ENCODE assay signal across 21 cellular contexts in genomic region chr11:88656960-88657738, GRCh38.
DNase-seq lines count a peak whose midpoint lies in the region; ATAC-seq and TF ChIP-seq lines count a peak whose summit lies in the region.
"Had no signal": no experiment of that assay in that cellular context is flagged by ENCODE, and none has a peak within 500 bp of the region (broad histone marks: within the 10 kb centered on the region; RNA-seq: fewer than 3 reads in every experiment).

No MANE protein-coding gene starts in this region.

- H3K4me3 Mint-ChIP-seq in CD4-positive, alpha-beta T cell, result peak overlapping the region; percentile 64
- H3K4me3 Mint-ChIP-seq in T-cell, result peak overlapping the region; percentile 39 to 49 (median 44)
- H3K4me3 Mint-ChIP-seq: activated CD4-positive, alpha-beta memory T cell treated with anti-CD3 and anti-CD28 coated beads for 36 hours; HFFc6; memory B cell; stimulated activated naive B cell treated with anti-CD40 and anti-IgM and Interleukin-4, amounts not matched to agents 10 μg/mL and 1 μg/mL and 100 μg/mL, for 72 hours had no signal

- intact Hi-C loops in CD4-positive, alpha-beta T cell (cut with DNase I, micrococcal nuclease), result no loop called here
- intact Hi-C loops in posterior vena cava (cut with DNase I), result no loop called here

- CTCF ChIA-PET in CD4-positive, alpha-beta T cell (lab: Charles Lee), result interaction anchor here (0.6 to 1.5 kb wide), 2 partner anchors 9 to 11 kb away, joined by 3 to 4 read pairs; no protein-coding TSS in a partner anchor
- CTCF ChIA-PET in T-cell (lab: Charles Lee), result interaction anchor here in 1 of 2 donors (0.7 kb wide), 1 partner anchor 330 kb away, joined by 3 read pairs; no protein-coding TSS in a partner anchor

- DNase-seq in CD4-positive, alpha-beta T cell, result no peak
- DNase-seq in GM23248 (peak; percentile 2), T-cell (no peak), fibroblast of peridontal ligament (ENCODE audit: extremely low read depth) (peak; percentile 33), NCI-H446 treated with DMSO at 0.1 percent for 48 hours (lab: John Stamatoyannopoulos, UW) (no peak), posterior vena cava (ENCODE audit: low spot score) (no peak)
- no peak for DNase-seq in activated effector memory CD4-positive, alpha-beta T cell treated with Interleukin-2 at 50 U/mL for 16 hours
- DNase-seq: activated CD4-positive, alpha-beta memory T cell treated with anti-CD3 and anti-CD28 coated beads for 36 hours; activated CD4-positive, CD25-positive, alpha-beta regulatory T cell; anterior cingulate cortex; DMS79; erythroblast; HFFc6; MM.1S; NCI-H526 treated with DMSO at 0.1 percent for 48 hours; stimulated activated CD4-positive, alpha-beta T cell treated with anti-CD3 and anti-CD28 coated beads, Interleukin-2, amount 100 ng/mL, for 48 hours; stimulated activated naive B cell treated with anti-CD40 and anti-IgM and Interleukin-4, amounts not matched to agents 10 μg/mL and 1 μg/mL and 100 μg/mL, for 72 hours; T1000 had no signal

- H3K9me2 ChIP-seq in GM23248 (ENCODE audit: insufficient read depth), result peaks cover 3% of the 10 kb centered on the region; the same call in 1 of the 2 replicates

- no peaks in the 10 kb centered on the region for H3K27me3 Mint-ChIP-seq in CD4-positive, alpha-beta T cell
- H3K27me3 Mint-ChIP-seq in T-cell, result no peaks in the 10 kb centered on the region
- H3K27me3 Mint-ChIP-seq: activated CD4-positive, alpha-beta memory T cell treated with anti-CD3 and anti-CD28 coated beads for 36 hours; memory B cell; stimulated activated naive B cell treated with anti-CD40 and anti-IgM and Interleukin-4, amounts not matched to agents 10 μg/mL and 1 μg/mL and 100 μg/mL, for 72 hours had no signal

- no peak for TF ChIP-seq CTCF in CD4-positive, alpha-beta T cell (IDR thresholded peaks at IDR 0.05)

- ATAC-seq in CD4-positive, alpha-beta T cell (ENCODE audit: poor library complexity), result no peak
- ATAC-seq in T-cell (replicated peaks in 1 of 4), result no peak
- no peak for ATAC-seq in HG02571 (IDR thresholded peaks at IDR 0.05; ENCODE audit: unreplicated experiment)
- ATAC-seq: stimulated activated naive B cell treated with anti-CD40 and anti-IgM and Interleukin-4, amounts not matched to agents 10 μg/mL and 1 μg/mL and 100 μg/mL, for 72 hours had no signal

- no peaks in the 10 kb centered on the region for H3F3A ChIP-seq in GM23248 (ENCODE audit: insufficient read depth)

- POLR2A ChIA-PET in CD4-positive, alpha-beta T cell (lab: Charles Lee), result no interaction called here
- POLR2A ChIA-PET in T-cell (lab: Charles Lee), result interaction anchor here in 1 of 2 donors (0.7 kb wide), 1 partner anchor 592 kb away, joined by 3 read pairs; no protein-coding TSS in a partner anchor

- no peak overlapping the region for H3K4me3 ChIP-seq in GM23248
- H3K4me3 ChIP-seq: thoracic aorta had no signal

- no peaks in the 10 kb centered on the region for H3K36me3 ChIP-seq in GM23248 (ENCODE audit: low read depth)
- H3K36me3 ChIP-seq: thoracic aorta had no signal

- H3K27me3 ChIP-seq in CD4-positive, alpha-beta T cell (ENCODE audit: control insufficient read depth, insufficient read depth, low read length), result no peaks in the 10 kb centered on the region
- H3K27me3 ChIP-seq in GM23248 (replicated peaks; ENCODE audit: insufficient read depth), result no peaks in the 10 kb centered on the region

- H4K20me1 ChIP-seq in GM23248 (ENCODE audit: insufficient read depth), result no peaks in the 10 kb centered on the region

- H3K9me3 ChIP-seq in CD4-positive, alpha-beta T cell (ENCODE audit: control insufficient read depth, low read length), result no peaks in the 10 kb centered on the region
- no peaks in the 10 kb centered on the region for H3K9me3 ChIP-seq in GM23248 (ENCODE audit: low read depth)
- H3K9me3 ChIP-seq: thoracic aorta had no signal

- peaks cover 12% of the 10 kb centered on the region for H3K4me1 Mint-ChIP-seq in CD4-positive, alpha-beta T cell (ENCODE audit: low read depth)
- peaks cover 12 to 15% (median 13%) of the 10 kb centered on the region in 3 donors for H3K4me1 Mint-ChIP-seq in T-cell
- H3K4me1 Mint-ChIP-seq: memory B cell; stimulated activated naive B cell treated with anti-CD40 and anti-IgM and Interleukin-4, amounts not matched to agents 10 μg/mL and 1 μg/mL and 100 μg/mL, for 72 hours had no signal

- no peaks in the 10 kb centered on the region for H3K9me3 Mint-ChIP-seq in CD4-positive, alpha-beta T cell
- no peaks in the 10 kb centered on the region for H3K9me3 Mint-ChIP-seq in T-cell
- H3K9me3 Mint-ChIP-seq: activated CD4-positive, alpha-beta memory T cell treated with anti-CD3 and anti-CD28 coated beads for 36 hours; HFFc6; memory B cell had no signal

- no peak overlapping the region for H3K27ac ChIP-seq in CD4-positive, alpha-beta T cell (ENCODE audit: low read depth, low read length)
- H3K27ac ChIP-seq in GM23248, result no peak overlapping the region
- H3K27ac ChIP-seq: thoracic aorta had no signal

- in situ Hi-C loops in GM23248 (cut with MboI), result no loop called here

- peak overlapping the region; percentile 64 for H2AFZ ChIP-seq in GM23248

- H3K27ac Mint-ChIP-seq in CD4-positive, alpha-beta T cell, result no peak overlapping the region
- peak overlapping the region; percentile 46 to 69 for H3K27ac Mint-ChIP-seq in T-cell
- H3K27ac Mint-ChIP-seq: activated CD4-positive, alpha-beta memory T cell treated with anti-CD3 and anti-CD28 coated beads for 36 hours; HFFc6; memory B cell; stimulated activated naive B cell treated with anti-CD40 and anti-IgM and Interleukin-4, amounts not matched to agents 10 μg/mL and 1 μg/mL and 100 μg/mL, for 72 hours had no signal

- no peaks in the 10 kb centered on the region for H3K4me1 ChIP-seq in GM23248 (ENCODE audit: insufficient read depth)

- H3K9ac ChIP-seq in GM23248, result no peak overlapping the region

- WGBS in GM23248 (ENCODE audit: low coverage in 1 of 2, low lambda C conversion rate in 2 of 2, missing lambda C conversion rate in 2 of 2), 2 experiments, result 24 to 44% methylated on average over 1 of the region's 1 CpG

- no peaks in the 10 kb centered on the region for H3K79me2 ChIP-seq in GM23248 (ENCODE audit: insufficient read depth)

- no peaks in the 10 kb centered on the region for H3K36me3 Mint-ChIP-seq in CD4-positive, alpha-beta T cell (ENCODE audit: low read depth)
- no peaks in the 10 kb centered on the region for H3K36me3 Mint-ChIP-seq in T-cell
- H3K36me3 Mint-ChIP-seq: activated CD4-positive, alpha-beta memory T cell treated with anti-CD3 and anti-CD28 coated beads for 36 hours; memory B cell; stimulated activated naive B cell treated with anti-CD40 and anti-IgM and Interleukin-4, amounts not matched to agents 10 μg/mL and 1 μg/mL and 100 μg/mL, for 72 hours had no signal

- H3K4me2 ChIP-seq in GM23248 (ENCODE audit: unreplicated experiment), result peak overlapping the region; percentile 55

Comparison
In these comparisons a context has a peak if more than half of its experiments do, and no peak if none do; other contexts are left out.
1. DNase-seq: peak in GM23248 (single experiment) and fibroblast of peridontal ligament (single experiment); none in CD4-positive, alpha-beta T cell (0 of 10), T-cell (0 of 34), NCI-H446 treated with DMSO at 0.1 percent for 48 hours (single experiment), activated effector memory CD4-positive, alpha-beta T cell treated with Interleukin-2 at 50 U/mL for 16 hours (single experiment) and posterior vena cava (single experiment).